Comparison of ENCODE assay signal across 8 cellular contexts in the genomic region with DNA sequence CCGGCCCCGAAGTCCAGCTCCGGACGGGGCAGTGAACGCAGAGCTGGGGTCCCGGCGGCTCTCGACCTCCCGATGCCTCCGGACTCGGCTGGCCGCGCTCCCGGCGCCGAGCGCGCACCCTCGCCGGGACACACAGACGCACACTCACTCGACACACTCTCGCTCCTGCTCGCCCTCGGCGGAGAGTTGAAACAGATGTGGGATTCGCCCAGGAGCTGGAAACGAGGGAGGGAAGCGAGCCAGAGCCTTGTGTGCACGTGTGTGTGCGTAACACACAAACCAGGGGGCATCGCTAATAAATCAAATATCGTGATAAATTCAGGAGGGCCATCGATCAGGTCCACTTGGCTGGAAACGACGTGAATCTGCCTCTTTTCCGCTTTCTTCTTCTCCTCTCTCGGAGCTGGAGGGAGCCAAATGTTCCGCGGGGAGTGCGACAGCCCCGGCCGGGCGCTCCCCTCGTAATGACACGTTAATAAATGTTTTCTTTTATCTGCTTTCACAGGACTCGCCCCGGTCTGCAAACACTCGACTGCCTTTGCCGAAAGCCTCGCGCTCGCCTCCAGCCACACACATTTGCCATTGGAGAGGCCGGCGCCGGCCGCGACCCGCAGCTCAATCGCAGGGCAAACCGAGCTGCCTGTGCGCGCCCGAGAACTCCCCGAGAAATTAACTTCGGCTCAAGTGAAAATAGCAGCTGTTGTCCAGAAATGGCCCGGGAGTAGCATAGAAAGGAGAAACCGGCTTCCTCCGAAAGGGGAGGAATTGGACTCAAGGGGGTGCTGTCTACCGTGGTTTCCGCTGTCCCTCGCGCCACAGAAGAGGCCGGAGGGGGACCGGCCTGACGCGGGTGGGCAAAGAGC. TPM values are rescaled to one million over a fixed set of nuclear protein-coding genes. Genes with fewer than 3 reads are reported as not detected.
A peak's percentile ranks its signal among the peaks of the same experiment; 100 is the strongest.
DNase-seq lines count a peak whose midpoint lies in the region; ATAC-seq and TF ChIP-seq lines count a peak whose summit lies in the region.

No MANE protein-coding gene starts in this region.

- no peaks in the 10 kb centered on the region for H3K9me3 ChIP-seq in vagina

- H3K9me3 Mint-ChIP-seq in T-helper 1 cell treated with Interleukin-12 subunit alpha and Interleukin-12 subunit beta and Interleukin-4 antibody, amounts not matched to agents 30 μg/mL and 1 μg/mL, for 36 hours: no peaks in the 10 kb centered on the region
- H3K9me3 Mint-ChIP-seq in naive B cell: peaks cover 0 to 1% (median 0%) of the 10 kb centered on the region in 7 donors

- peaks cover 54% of the 10 kb centered on the region for H3K4me1 ChIP-seq in vagina

- H3K27me3 Mint-ChIP-seq in T-helper 1 cell treated with Interleukin-12 subunit alpha and Interleukin-12 subunit beta and Interleukin-4 antibody, amounts not matched to agents 30 μg/mL and 1 μg/mL, for 36 hours (ENCODE audit: low read depth): peaks cover 71% of the 10 kb centered on the region
- peaks cover 40 to 74% (median 65%) of the 10 kb centered on the region in 3 donors for H3K27me3 Mint-ChIP-seq in naive B cell

- H3K36me3 ChIP-seq in vagina: no peaks in the 10 kb centered on the region

- peaks cover 6% of the 10 kb centered on the region for H3K4me1 Mint-ChIP-seq in T-helper 1 cell treated with Interleukin-12 subunit alpha and Interleukin-12 subunit beta and Interleukin-4 antibody, amounts not matched to agents 30 μg/mL and 1 μg/mL, for 36 hours (ENCODE audit: low read depth)
- peaks cover 19 to 23% (median 20%) of the 10 kb centered on the region in 3 donors for H3K4me1 Mint-ChIP-seq in naive B cell

- peak overlapping the region; percentile 92 for H3K27ac ChIP-seq in vagina

- no peak overlapping the region for H3K27ac Mint-ChIP-seq in T-helper 1 cell treated with Interleukin-12 subunit alpha and Interleukin-12 subunit beta and Interleukin-4 antibody, amounts not matched to agents 30 μg/mL and 1 μg/mL, for 36 hours
- H3K27ac Mint-ChIP-seq in naive B cell: peak overlapping the region in 5 of 6 donors; percentile 39 to 93 (median 78)

- ATAC-seq in naive B cell (ENCODE audit: low read depth in 2 of 2): peak; percentile 67 to 69

- TF ChIP-seq CTCF in foreskin fibroblast (IDR thresholded peaks at IDR 0.05; ENCODE audit: low read depth, low read length): peak; percentile 79
- peak; percentile 38 to 79 (median 60) for TF ChIP-seq CTCF in vagina (IDR thresholded peaks at IDR 0.05)

- no peak for TF ChIP-seq POLR2A in vagina (IDR thresholded peaks at IDR 0.05)

- H3K36me3 Mint-ChIP-seq in T-helper 1 cell treated with Interleukin-12 subunit alpha and Interleukin-12 subunit beta and Interleukin-4 antibody, amounts not matched to agents 30 μg/mL and 1 μg/mL, for 36 hours (ENCODE audit: low read depth): no peaks in the 10 kb centered on the region
- H3K36me3 Mint-ChIP-seq in naive B cell: peaks cover 0 to 6% of the 10 kb centered on the region in 2 donors

- DNase-seq in T-helper 1 cell (no peak), MV-4-11 (lab: John Stamatoyannopoulos, UW) (peak; percentile 58), foreskin fibroblast (peak; percentile 73 to 88), naive B cell (peak; percentile 23), vagina (ENCODE audit: extremely low spot score in 2 of 2) (no peak)
- DNase-seq in activated CD8-positive, alpha-beta memory T cell treated with anti-CD3 and anti-CD28 coated beads, Interleukin-2, amount 50 U/mL, for 48 hours: peak; percentile 55
- no peak for DNase-seq in stimulated activated CD4-positive, alpha-beta T cell treated with anti-CD3 and anti-CD28 coated beads, Interleukin-12 subunit alpha, Interleukin-12 subunit beta, amount 100 ng/mL, for 4 hours

- H3K4me3 ChIP-seq in foreskin fibroblast (ENCODE audit: low read depth in 1 of 2, low read length in 2 of 2) (peak overlapping the region; percentile 44 to 55), vagina (peak overlapping the region; percentile 66)

- H3K27me3 ChIP-seq in vagina: no peaks in the 10 kb centered on the region

- intact Hi-C loops in vagina (cut with DNase I): loop anchor here (5.0 to 10.0 kb wide), 4 partner anchors 61 to 836 kb away; no protein-coding TSS in a partner anchor

- peak overlapping the region; percentile 70 for H3K4me3 Mint-ChIP-seq in T-helper 1 cell treated with Interleukin-12 subunit alpha and Interleukin-12 subunit beta and Interleukin-4 antibody, amounts not matched to agents 30 μg/mL and 1 μg/mL, for 36 hours
- peak overlapping the region; percentile 86 to 95 (median 91) for H3K4me3 Mint-ChIP-seq in naive B cell

RNA-seq across cellular contexts. Expression of a gene that starts 0.8 kb away (rescaled TPM):
- 1 to 10 TPM in 5 of 6 donors, not detected in 1; 1.2 to 3.2 (median 2.6) TPM for polyA plus RNA-seq in naive B cell (ENCODE audit: low read depth in 6 of 6)
- total RNA-seq in vagina: 157 TPM

Comparison
In these comparisons a context has a peak if more than half of its experiments do, and no peak if none do; other contexts are left out.
1. DNase-seq: peak in MV-4-11 (single experiment), activated CD8-positive, alpha-beta memory T cell treated with anti-CD3 and anti-CD28 coated beads, Interleukin-2, amount 50 U/mL, for 48 hours (single experiment), foreskin fibroblast (2 of 2) and naive B cell (single experiment); none in T-helper 1 cell (0 of 5), vagina (0 of 2) and stimulated activated CD4-positive, alpha-beta T cell treated with anti-CD3 and anti-CD28 coated beads, Interleukin-12 subunit alpha, Interleukin-12 subunit beta, amount 100 ng/mL, for 4 hours (single experiment).